In the genomic region with DNA sequence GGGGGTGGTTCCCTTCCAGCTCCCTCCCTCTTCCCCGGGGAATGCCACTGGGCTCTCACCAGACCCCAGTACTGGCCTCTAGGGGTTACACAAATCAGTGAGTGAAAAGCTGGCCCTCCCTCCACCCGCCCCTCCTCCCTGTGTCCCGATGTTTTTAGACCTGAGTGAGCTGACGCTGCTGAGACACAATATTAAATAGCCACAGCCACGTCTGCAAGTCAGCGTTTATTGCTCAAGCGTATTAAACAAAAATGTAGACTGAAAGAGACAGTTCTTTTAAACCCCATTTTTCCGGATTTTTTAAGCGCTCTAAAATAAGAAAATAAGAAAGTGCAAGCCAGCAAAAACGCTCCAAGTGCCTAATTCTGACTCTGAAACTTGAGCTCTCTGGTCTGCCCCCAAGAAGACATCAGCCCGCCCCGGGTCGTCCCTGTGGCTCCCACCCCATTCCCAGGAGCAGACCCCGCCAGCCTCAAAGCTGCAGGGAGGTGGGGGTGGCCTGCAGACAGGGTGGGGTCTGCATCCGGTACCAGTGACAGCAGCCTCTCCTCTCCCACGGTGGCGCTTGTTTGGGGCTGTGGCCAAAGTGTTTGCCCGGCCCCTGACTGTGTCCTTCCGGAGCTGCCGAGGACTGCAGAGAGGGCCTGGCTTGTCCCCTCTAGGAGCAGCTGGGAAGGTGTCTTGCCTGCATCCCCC, we compare ENCODE assay signal across 10 cellular contexts. TPM values are rescaled to one million over a fixed set of nuclear protein-coding genes. Genes with fewer than 3 reads are reported as not detected.
A peak's percentile ranks its signal among the peaks of the same experiment; 100 is the strongest.
DNase-seq lines count a peak whose midpoint lies in the region; ATAC-seq and TF ChIP-seq lines count a peak whose summit lies in the region.
"Had no signal": no experiment of that assay in that cellular context is flagged by ENCODE, and none has a peak within 500 bp of the region (broad histone marks: within the 10 kb centered on the region; RNA-seq: fewer than 3 reads in every experiment).

No MANE protein-coding gene starts in this region.

- H3K27ac ChIP-seq in cardiac muscle cell (peak overlapping the region; percentile 14), foreskin keratinocyte (no peak overlapping the region)
- H3K27ac ChIP-seq: heart right ventricle had no signal

- DNase-seq in cardiac muscle cell (ENCODE audit: low read depth in 1 of 2, low spot score in 1 of 2) (peak; percentile 72 to 78), Right ventricle myocardium inferior (ENCODE audit: missing footprints) (no peak), adipocyte (ENCODE audit: low read depth) (peak; percentile 58), iPS-NIHi11 (ENCODE audit: low spot score) (peak; percentile 92), foreskin keratinocyte (no peak), NCI-H1930 (lab: John Stamatoyannopoulos, UW) (no peak)
- DNase-seq: CD8-positive, alpha-beta T cell; heart right ventricle had no signal

- intact Hi-C loops in Right ventricle myocardium inferior (cut with DNase I), result no loop called here

- H3K27me3 ChIP-seq in cardiac muscle cell (peaks cover 12% of the 10 kb centered on the region), adipocyte (replicated peaks; ENCODE audit: control insufficient read depth, insufficient read depth, low read length) (peaks cover 31% of the 10 kb centered on the region), foreskin keratinocyte (peaks cover 28% of the 10 kb centered on the region)

- TF ChIP-seq CTCF in cardiac muscle cell (IDR thresholded peaks at IDR 0.05; ENCODE audit: low read depth, low read length), result peak; percentile 24
- no peak for TF ChIP-seq CTCF in foreskin keratinocyte (conservative IDR thresholded peaks at IDR 0.05)

- peak overlapping the region; percentile 46 for H3K9ac ChIP-seq in adipocyte (ENCODE audit: low read length)

- H3K4me3 ChIP-seq in cardiac muscle cell (peak overlapping the region; percentile 9), adipocyte (ENCODE audit: low read length) (peak overlapping the region; percentile 47)

- no peaks in the 10 kb centered on the region for H3K36me3 ChIP-seq in cardiac muscle cell
- no peaks in the 10 kb centered on the region for H3K36me3 ChIP-seq in adipocyte (ENCODE audit: control insufficient read depth, insufficient read depth, low read length, severe bottlenecking)
- H3K36me3 ChIP-seq: heart right ventricle had no signal

- no peaks in the 10 kb centered on the region for H3K9me3 ChIP-seq in cardiac muscle cell (ENCODE audit: low read depth)
- H3K9me3 ChIP-seq in adipocyte (ENCODE audit: control insufficient read depth, low read length), result no peaks in the 10 kb centered on the region

- ATAC-seq in Right ventricle myocardium inferior, result no peak
- no peak for ATAC-seq in foreskin keratinocyte
- ATAC-seq in GM18867 (IDR thresholded peaks at IDR 0.05; ENCODE audit: unreplicated experiment), result no peak
- ATAC-seq in HG03039 (IDR thresholded peaks at IDR 0.05; ENCODE audit: unreplicated experiment), result no peak
- ATAC-seq: CD8-positive, alpha-beta T cell had no signal

- H3K4me1 ChIP-seq in cardiac muscle cell (ENCODE audit: low read depth) (peaks cover 21% of the 10 kb centered on the region), adipocyte (ENCODE audit: control insufficient read depth, insufficient read depth, low read length) (peaks cover 8% of the 10 kb centered on the region), foreskin keratinocyte (no peaks in the 10 kb centered on the region)

RNA-seq across cellular contexts. Expression of a gene that starts 1.2 kb away (rescaled TPM):
- total RNA-seq in cardiac muscle cell (not detected in 2 replicates), Right ventricle myocardium inferior (not detected), foreskin keratinocyte (not detected in 2 replicates)
- polyA plus RNA-seq in cardiac muscle cell (not detected in 2 replicates), foreskin keratinocyte (not detected in 2 replicates)
- total RNA-seq: CD8-positive, alpha-beta T cell; heart right ventricle had no signal
- polyA plus RNA-seq: heart right ventricle had no signal

RNA-seq across cellular contexts. Expression of a gene that starts 25.9 kb away (rescaled TPM):
- total RNA-seq in cardiac muscle cell, result 0.11 and 0.27 TPM in 2 replicates
- polyA plus RNA-seq in cardiac muscle cell, result 0.32 TPM in 1 of 2 replicates, not detected in the other
- total RNA-seq in Right ventricle myocardium inferior, result 0.05 TPM
- not detected in 2 replicates for total RNA-seq in foreskin keratinocyte
- not detected in 2 replicates for polyA plus RNA-seq in foreskin keratinocyte

RNA-seq across cellular contexts. Expression of a gene that starts 30.5 kb away (rescaled TPM):
- total RNA-seq in cardiac muscle cell, result 0.18 TPM in 1 of 2 replicates, not detected in the other
- polyA plus RNA-seq in cardiac muscle cell, result 1.1 TPM in 1 of 2 replicates, not detected in the other
- not detected for total RNA-seq in Right ventricle myocardium inferior
- 0.14 and 0.18 TPM in 2 replicates for total RNA-seq in foreskin keratinocyte
- polyA plus RNA-seq in foreskin keratinocyte, result 0.08 TPM in 1 of 2 replicates, not detected in the other
- total RNA-seq: CD8-positive, alpha-beta T cell had no signal

RNA-seq across cellular contexts. Expression of a gene that starts 46.8 kb away (rescaled TPM):
- total RNA-seq in cardiac muscle cell (1.8 TPM in 1 of 2 replicates, not detected in the other), Right ventricle myocardium inferior (not detected), foreskin keratinocyte (not detected in 2 replicates)
- polyA plus RNA-seq in cardiac muscle cell (not detected in 2 replicates), foreskin keratinocyte (not detected in 2 replicates)
- total RNA-seq: CD8-positive, alpha-beta T cell had no signal
- polyA plus RNA-seq: heart right ventricle had no signal

Comparison
In these comparisons a context has a peak if more than half of its experiments do, and no peak if none do; other contexts are left out.
1. DNase-seq: peak in cardiac muscle cell (2 of 2), adipocyte (single experiment) and iPS-NIHi11 (single experiment); none in Right ventricle myocardium inferior (single experiment), foreskin keratinocyte (0 of 2) and NCI-H1930 (0 of 2).